Comparison of ENCODE assay signal across 21 cellular contexts in genomic region chr3:16227566-16227965, GRCh38. TPM values are rescaled to one million over a fixed set of nuclear protein-coding genes. Genes with fewer than 3 reads are reported as not detected.
DNase-seq lines count a peak whose midpoint lies in the region; ATAC-seq lines count a peak whose summit lies in the region.
"Had no signal": no experiment of that assay in that cellular context is flagged by ENCODE, and none has a peak within 500 bp of the region (broad histone marks: within the 10 kb centered on the region; RNA-seq: fewer than 3 reads in every experiment).

No MANE protein-coding gene starts in this region.

- H3K27ac ChIP-seq in angular gyrus (ENCODE audit: low read depth, low read length) (peak overlapping the region; percentile 24), substantia nigra (ENCODE audit: low read depth, low read length, poor library complexity, severe bottlenecking) (peak overlapping the region; percentile 66)

- DNase-seq in medulla oblongata (ENCODE audit: extremely low spot score) (peak; percentile 31), substantia nigra (lab: John Stamatoyannopoulos, UW) (peak in 1 of 49 donors; percentile 8), NCI-H1694 treated with DMSO at 0.1 percent for 48 hours (lab: John Stamatoyannopoulos, UW) (no peak), Right ventricle myocardium superior (no peak)
- DNase-seq: ACHN; BE2C; C1 segment of cervical spinal cord; CD4-positive, CD25-positive, alpha-beta regulatory T cell; CD8-positive, alpha-beta memory T cell; COR-L47; DMS 273 treated with DMSO at 0.1 percent for 48 hours; DMS53; DND-41; EL; HCEC 1CT had no signal

- intact Hi-C loops in Right ventricle myocardium superior (cut with DNase I): no loop called here

- ATAC-seq in Right ventricle myocardium superior (ENCODE audit: poor library complexity): no peak
- ATAC-seq in GM19023 (IDR thresholded peaks at IDR 0.05; ENCODE audit: unreplicated experiment): no peak
- ATAC-seq: GM12878, GM23338, HepG2 had no signal

RNA-seq across cellular contexts. Expression of gene DPH3, which starts 37.2 kb away (rescaled TPM):
- total RNA-seq in Right ventricle myocardium superior: 18.1 TPM

RNA-seq across cellular contexts. Expression of gene OXNAD1, which starts 37.4 kb away (rescaled TPM):
- total RNA-seq in Right ventricle myocardium superior: 14.6 TPM

RNA-seq across cellular contexts. Expression of gene GALNT15, which starts 53.1 kb away (rescaled TPM):
- 7.2 TPM for total RNA-seq in Right ventricle myocardium superior
- total RNA-seq: CD4-positive, CD25-positive, alpha-beta regulatory T cell; CD8-positive, alpha-beta memory T cell; G401 had no signal
